17 cellular contexts compared by ENCODE assay signal in the genomic region with DNA sequence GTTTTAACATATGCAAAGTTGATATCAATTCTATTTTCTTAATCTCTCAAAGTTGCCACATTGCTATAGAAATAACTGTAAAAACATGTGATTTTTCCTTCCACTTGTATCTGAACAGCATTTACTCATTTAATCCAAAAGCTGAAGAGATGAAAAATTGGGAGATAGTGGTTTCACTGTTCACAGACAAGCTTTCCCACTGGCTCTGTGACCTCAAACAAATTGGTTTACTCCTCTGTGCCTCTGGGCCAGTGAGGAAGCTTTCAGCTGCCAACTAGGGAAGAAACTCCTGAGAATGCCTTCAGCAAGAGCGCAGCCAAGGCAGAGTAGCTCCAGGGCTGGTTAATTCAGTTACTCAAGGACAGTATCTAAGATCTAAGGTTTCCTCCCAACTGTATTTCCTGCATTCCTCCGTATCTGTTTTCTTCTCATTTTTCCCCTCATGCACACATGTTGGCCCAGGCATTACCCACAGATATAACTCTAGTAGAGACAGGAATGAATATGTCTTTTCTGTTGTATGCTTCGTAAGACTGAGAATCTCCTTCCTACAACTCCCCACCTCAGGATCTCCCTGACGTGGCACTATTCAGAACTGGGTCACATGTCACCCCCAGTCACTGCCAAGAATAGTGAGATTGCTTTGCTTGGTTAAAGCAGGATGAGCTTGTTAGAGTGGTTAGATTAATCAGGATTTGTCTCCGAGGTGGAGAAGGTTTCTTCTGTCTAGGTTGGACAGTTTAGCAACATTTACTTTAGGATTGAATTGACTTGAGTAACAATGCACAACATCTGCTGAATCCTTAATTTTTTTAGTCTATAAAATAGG.
A peak's percentile ranks its signal among the peaks of the same experiment; 100 is the strongest.
DNase-seq lines count a peak whose midpoint lies in the region; ATAC-seq and TF ChIP-seq lines count a peak whose summit lies in the region.
"Had no signal": no experiment of that assay in that cellular context is flagged by ENCODE, and none has a peak within 500 bp of the region (broad histone marks: within the 10 kb centered on the region; RNA-seq: fewer than 3 reads in every experiment).

No MANE protein-coding gene starts in this region.

- peak overlapping the region in 4 of 5 donors; percentile 25 to 36 (median 34) for H3K4me3 ChIP-seq in subcutaneous abdominal adipose tissue (ENCODE audit: low read depth in 1 of 5, low read length in 5 of 5)
- H3K4me3 ChIP-seq: esophagus squamous epithelium had no signal

- H3K27me3 ChIP-seq in subcutaneous abdominal adipose tissue (ENCODE audit: control insufficient read depth in 5 of 5, insufficient read depth in 4 of 5, low read length in 5 of 5) = no peaks in the 10 kb centered on the region
- H3K27me3 ChIP-seq: esophagus squamous epithelium had no signal

- POLR2A ChIA-PET in MCF 10A (lab: Yijun Ruan, JAX) = interaction anchor here (0.8 to 1.0 kb wide), 3 partner anchors 7 to 19 kb away, joined by 3 read pairs; no protein-coding TSS in a partner anchor

- H3K4me3 Mint-ChIP-seq in MCF 10A (ENCODE audit: unreplicated experiment) = peak overlapping the region; percentile 35
- no peak overlapping the region for H3K4me3 Mint-ChIP-seq in stimulated activated memory B cell treated with anti-CD40 and anti-IgM and Interleukin-4, amounts not matched to agents 10 μg/mL and 1 μg/mL and 100 μg/mL, for 72 hours
- H3K4me3 Mint-ChIP-seq: activated T-cell treated with anti-CD3 and anti-CD28 coated beads, Interleukin-2, amount 50 U/mL, for 72 hours; dendritic cell treated with granulocyte-macrophage colony-stimulating factor and Interleukin-4, amounts not matched to agents 40 ng/mL and 50 ng/mL, for 4 days; nephron had no signal

- H3K27ac ChIP-seq in subcutaneous abdominal adipose tissue (ENCODE audit: low read depth, low read length) = peak overlapping the region; percentile 14
- H3K27ac ChIP-seq: esophagus squamous epithelium had no signal

- DNase-seq in MCF 10A (ENCODE audit: unreplicated experiment) (peak; percentile 29), foreskin melanocyte (peak; percentile 63)
- DNase-seq: activated CD4-positive, alpha-beta T cell treated with anti-CD3 and anti-CD28 coated beads, Interleukin-2, amount 50 U/mL, for 48 hours; activated T-cell treated with anti-CD3 and anti-CD28 coated beads, Interleukin-2, amount 50 U/mL, for 72 hours; DMS53; esophagus squamous epithelium; KG1; NCI-H2227 treated with DMSO at 0.1 percent for 48 hours; NK-92 treated with Interleukin-12 subunit alpha and Interleukin-12 subunit beta, amount 100 ng/mL, for 24 hours; T-helper 9 cell had no signal

- peaks cover 7% of the 10 kb centered on the region for H3K4me1 Mint-ChIP-seq in MCF 10A (ENCODE audit: insufficient read depth, unreplicated experiment)
- no peaks in the 10 kb centered on the region for H3K4me1 Mint-ChIP-seq in stimulated activated memory B cell treated with anti-CD40 and anti-IgM and Interleukin-4, amounts not matched to agents 10 μg/mL and 1 μg/mL and 100 μg/mL, for 72 hours

- no peak for ATAC-seq in stimulated activated memory B cell treated with anti-CD40 and anti-IgM and Interleukin-4, amounts not matched to agents 10 μg/mL and 1 μg/mL and 100 μg/mL, for 72 hours
- no peak for ATAC-seq in GM21528 (IDR thresholded peaks at IDR 0.05; ENCODE audit: low FRiP score, unreplicated experiment)
- no peak for ATAC-seq in GM18505 (IDR thresholded peaks at IDR 0.05; ENCODE audit: unreplicated experiment)
- ATAC-seq: activated T-cell treated with anti-CD3 and anti-CD28 coated beads, Interleukin-2, amount 50 U/mL, for 72 hours had no signal

- H3K27me3 Mint-ChIP-seq in MCF 10A (ENCODE audit: insufficient read depth, unreplicated experiment) = no peaks in the 10 kb centered on the region
- H3K27me3 Mint-ChIP-seq in stimulated activated memory B cell treated with anti-CD40 and anti-IgM and Interleukin-4, amounts not matched to agents 10 μg/mL and 1 μg/mL and 100 μg/mL, for 72 hours = no peaks in the 10 kb centered on the region
- H3K27me3 Mint-ChIP-seq: dendritic cell treated with granulocyte-macrophage colony-stimulating factor and Interleukin-4, amounts not matched to agents 40 ng/mL and 50 ng/mL, for 4 days had no signal

- peaks cover 16% of the 10 kb centered on the region for H3K9me3 Mint-ChIP-seq in MCF 10A (ENCODE audit: unreplicated experiment)
- peaks cover 3% of the 10 kb centered on the region for H3K9me3 Mint-ChIP-seq in stimulated activated memory B cell treated with anti-CD40 and anti-IgM and Interleukin-4, amounts not matched to agents 10 μg/mL and 1 μg/mL and 100 μg/mL, for 72 hours

- no peaks in the 10 kb centered on the region for H3K36me3 Mint-ChIP-seq in MCF 10A (ENCODE audit: insufficient read depth, unreplicated experiment)
- H3K36me3 Mint-ChIP-seq in stimulated activated memory B cell treated with anti-CD40 and anti-IgM and Interleukin-4, amounts not matched to agents 10 μg/mL and 1 μg/mL and 100 μg/mL, for 72 hours = no peaks in the 10 kb centered on the region

- peaks cover 0 to 16% (median 8%) of the 10 kb centered on the region in 5 donors for H3K4me1 ChIP-seq in subcutaneous abdominal adipose tissue (ENCODE audit: control insufficient read depth in 5 of 5, insufficient read depth in 5 of 5, low read length in 5 of 5)
- H3K4me1 ChIP-seq: esophagus squamous epithelium had no signal

- peaks cover 0 to 4% (median 0%) of the 10 kb centered on the region in 5 donors for H3K9me3 ChIP-seq in subcutaneous abdominal adipose tissue (ENCODE audit: control insufficient read depth in 5 of 5, low read length in 5 of 5)
- H3K9me3 ChIP-seq: esophagus squamous epithelium had no signal

- H3K27ac Mint-ChIP-seq in MCF 10A (ENCODE audit: low read depth, unreplicated experiment) = peak overlapping the region; percentile 10
- no peak overlapping the region for H3K27ac Mint-ChIP-seq in stimulated activated memory B cell treated with anti-CD40 and anti-IgM and Interleukin-4, amounts not matched to agents 10 μg/mL and 1 μg/mL and 100 μg/mL, for 72 hours
- H3K27ac Mint-ChIP-seq: activated T-cell treated with anti-CD3 and anti-CD28 coated beads, Interleukin-2, amount 50 U/mL, for 72 hours; dendritic cell treated with granulocyte-macrophage colony-stimulating factor and Interleukin-4, amounts not matched to agents 40 ng/mL and 50 ng/mL, for 4 days; nephron had no signal

- CTCF ChIA-PET in MCF 10A (lab: Yijun Ruan, JAX) = interaction anchor here (0.6 kb wide), 1 partner anchor 108 kb away, joined by 3 read pairs; no protein-coding TSS in a partner anchor

- intact Hi-C loops in MCF 10A (cut with micrococcal nuclease) = no loop called here

- no peaks in the 10 kb centered on the region for H3K36me3 ChIP-seq in subcutaneous abdominal adipose tissue (ENCODE audit: control insufficient read depth in 5 of 5, insufficient read depth in 5 of 5, low read length in 5 of 5)
- H3K36me3 ChIP-seq: esophagus squamous epithelium had no signal

- TF ChIP-seq CTCF in MCF 10A (IDR thresholded peaks at IDR 0.05; ENCODE audit: unreplicated experiment) = no peak

- BruUV-seq in MCF 10A (replicated peaks; lab: Mats Ljungman, UMichigan) = no TSS peak

- H3K9ac ChIP-seq in subcutaneous abdominal adipose tissue (ENCODE audit: low read length in 5 of 5) = peak overlapping the region in 1 of 5 donors; percentile 8

- no peak for TF ChIP-seq POLR2A in GM18505 (IDR thresholded peaks at IDR 0.05; ENCODE audit: borderline replicate concordance, extremely low read depth, insufficient read depth, insufficient read length)

TF ChIP-seq in PFSK-1, 5 proteins besides CTCF, POLR2A, EP300 and RAD21:
- 0 out of 2 replicates have a peak, but pooled peaks have one; percentile 27 for TF ChIP-seq TAF1 (IDR thresholded peaks at IDR 0.05; ENCODE audit: borderline replicate concordance, insufficient read depth, low read length)
- TF ChIP-seq POLR2AphosphoS5 (IDR thresholded peaks at IDR 0.05; ENCODE audit: low read depth, low read length) = 0 out of 2 replicates have a peak, but pooled peaks have one; percentile 21
- TF ChIP-seq, protein P1, sequence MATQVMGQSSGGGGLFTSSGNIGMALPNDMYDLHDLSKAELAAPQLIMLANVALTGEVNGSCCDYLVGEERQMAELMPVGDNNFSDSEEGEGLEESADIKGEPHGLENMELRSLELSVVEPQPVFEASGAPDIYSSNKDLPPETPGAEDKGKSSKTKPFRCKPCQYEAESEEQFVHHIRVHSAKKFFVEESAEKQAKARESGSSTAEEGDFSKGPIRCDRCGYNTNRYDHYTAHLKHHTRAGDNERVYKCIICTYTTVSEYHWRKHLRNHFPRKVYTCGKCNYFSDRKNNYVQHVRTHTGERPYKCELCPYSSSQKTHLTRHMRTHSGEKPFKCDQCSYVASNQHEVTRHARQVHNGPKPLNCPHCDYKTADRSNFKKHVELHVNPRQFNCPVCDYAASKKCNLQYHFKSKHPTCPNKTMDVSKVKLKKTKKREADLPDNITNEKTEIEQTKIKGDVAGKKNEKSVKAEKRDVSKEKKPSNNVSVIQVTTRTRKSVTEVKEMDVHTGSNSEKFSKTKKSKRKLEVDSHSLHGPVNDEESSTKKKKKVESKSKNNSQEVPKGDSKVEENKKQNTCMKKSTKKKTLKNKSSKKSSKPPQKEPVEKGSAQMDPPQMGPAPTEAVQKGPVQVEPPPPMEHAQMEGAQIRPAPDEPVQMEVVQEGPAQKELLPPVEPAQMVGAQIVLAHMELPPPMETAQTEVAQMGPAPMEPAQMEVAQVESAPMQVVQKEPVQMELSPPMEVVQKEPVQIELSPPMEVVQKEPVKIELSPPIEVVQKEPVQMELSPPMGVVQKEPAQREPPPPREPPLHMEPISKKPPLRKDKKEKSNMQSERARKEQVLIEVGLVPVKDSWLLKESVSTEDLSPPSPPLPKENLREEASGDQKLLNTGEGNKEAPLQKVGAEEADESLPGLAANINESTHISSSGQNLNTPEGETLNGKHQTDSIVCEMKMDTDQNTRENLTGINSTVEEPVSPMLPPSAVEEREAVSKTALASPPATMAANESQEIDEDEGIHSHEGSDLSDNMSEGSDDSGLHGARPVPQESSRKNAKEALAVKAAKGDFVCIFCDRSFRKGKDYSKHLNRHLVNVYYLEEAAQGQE (IDR thresholded peaks at IDR 0.05; ENCODE audit: insufficient read depth in 1 of 2, low read depth in 2 of 2, low read length in 2 of 2) = 0 out of 4 replicates have a peak, but pooled peaks of 1 of the 2 experiments have one; percentile 41
- TF ChIP-seq FOXP2 (optimal IDR thresholded peaks at IDR 0.05; ENCODE audit: borderline replicate concordance, extremely low read depth, extremely low read length, insufficient read depth) = peak; percentile 34
- TF ChIP-seq SIN3A (IDR thresholded peaks at IDR 0.05; ENCODE audit: borderline replicate concordance, insufficient read depth, low read length) = peak; percentile 71; the same call in 1 of the 2 replicates
